In the genomic region with DNA sequence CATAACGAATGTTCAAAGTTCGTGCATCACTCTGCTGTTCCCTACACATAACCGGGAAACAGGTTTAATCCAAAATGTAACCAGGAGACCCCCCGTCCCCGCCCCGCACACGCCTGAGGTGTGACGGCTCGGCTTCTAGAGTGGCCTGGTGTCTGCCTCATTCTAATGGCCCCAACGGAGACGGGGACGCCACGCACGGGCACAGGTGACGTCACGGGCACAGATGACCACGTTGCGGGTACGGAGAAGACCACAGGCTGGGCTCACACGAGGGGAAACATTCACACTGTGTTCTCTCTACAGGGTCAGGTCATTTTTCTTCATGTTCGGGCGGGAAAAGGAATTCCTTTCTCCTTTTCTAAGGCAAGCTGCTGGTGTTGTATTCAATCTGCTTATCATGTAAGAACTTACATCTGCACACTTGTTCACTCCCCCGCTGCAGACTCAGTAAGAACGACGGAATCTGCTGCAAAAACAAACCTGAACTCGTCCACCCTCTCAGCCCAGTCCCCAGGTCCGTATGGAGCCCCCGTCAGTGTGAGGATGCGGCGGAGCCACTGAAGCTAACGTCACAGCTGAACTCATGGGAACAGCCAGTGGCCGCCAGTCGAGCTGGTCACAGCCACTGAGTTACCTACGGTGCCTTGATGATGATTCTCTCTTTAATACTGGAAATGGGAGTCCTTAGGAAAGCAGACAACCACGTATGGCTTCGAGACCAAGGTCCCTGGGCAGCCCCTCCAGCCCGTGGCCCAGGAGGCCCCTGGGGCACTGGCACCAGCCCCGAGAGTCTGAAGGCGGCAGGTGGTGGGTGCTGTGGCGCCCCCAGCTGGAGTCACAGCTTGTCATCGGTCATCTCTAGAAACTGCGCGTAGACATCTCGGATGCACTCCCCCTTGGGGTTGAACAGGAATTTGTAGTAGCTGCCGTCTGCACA, we compare ENCODE assay signal across 17 cellular contexts. TPM values are rescaled to one million over a fixed set of nuclear protein-coding genes. Genes with fewer than 3 reads are reported as not detected.
DNase-seq lines count a peak whose midpoint lies in the region; ATAC-seq, FAIRE-seq and TF ChIP-seq lines count a peak whose summit lies in the region.
"Had no signal": no experiment of that assay in that cellular context is flagged by ENCODE, and none has a peak within 500 bp of the region (broad histone marks: within the 10 kb centered on the region; RNA-seq: fewer than 3 reads in every experiment).

No MANE protein-coding gene starts in this region.

- POLR2A ChIA-PET in RWPE1 (lab: Yijun Ruan, JAX; ENCODE audit: low non-redundant PET) (no interaction called here), endothelial cell of umbilical vein (lab: Charles Lee) (no interaction called here)

- CTCF ChIA-PET in RWPE1 (lab: Yijun Ruan, JAX): no interaction called here
- CTCF ChIA-PET in endothelial cell of umbilical vein (lab: Charles Lee): no interaction called here

- H3K27me3 ChIP-seq in left ventricle myocardium inferior (ENCODE audit: low read depth) (no peaks in the 10 kb centered on the region), right atrium auricular region (no peaks in the 10 kb centered on the region), endothelial cell of umbilical vein (ENCODE audit: control insufficient read depth in 2 of 2, insufficient read depth in 2 of 2, low read length in 2 of 2) (no peaks in the 10 kb centered on the region)
- H3K27me3 ChIP-seq: ascending aorta, upper lobe of right lung had no signal

- H3K36me3 ChIP-seq in left ventricle myocardium inferior (peaks cover 58% of the 10 kb centered on the region), right atrium auricular region (peaks cover 55% of the 10 kb centered on the region), endothelial cell of umbilical vein (ENCODE audit: control insufficient read depth in 2 of 2, extremely low read depth in 1 of 2, insufficient read depth in 2 of 2, low read length in 2 of 2) (peaks cover 15 to 39% of the 10 kb centered on the region in 2 experiments)

- no peaks in the 10 kb centered on the region for H3K9me3 Mint-ChIP-seq in type B pancreatic cell
- H3K9me3 Mint-ChIP-seq in natural killer cell: no peaks in the 10 kb centered on the region
- H3K9me3 Mint-ChIP-seq: activated CD4-positive, alpha-beta T cell treated with anti-CD3 and anti-CD28 coated beads, Interleukin-2, amount 10 ng/mL, durations not matched to agents 7 days and 5 days; T-cell had no signal

- H3K9ac ChIP-seq in endothelial cell of umbilical vein (replicated peaks; ENCODE audit: extremely low read depth, insufficient read depth, low read length): no peak overlapping the region

- H3K9me1 ChIP-seq in endothelial cell of umbilical vein (replicated peaks; ENCODE audit: control insufficient read depth, extremely low read depth, insufficient read depth, low read length): no peaks in the 10 kb centered on the region

- dilution Hi-C loops in endothelial cell of umbilical vein (cut with MboI; ENCODE audit: extremely low pct_ligation_motif_present, low sequenced_read_pairs): no loop called here

- no peak for FAIRE-seq in endothelial cell of umbilical vein (lab: Jason Lieb, UNC)

- no peak for DNase-seq in left ventricle myocardium inferior
- DNase-seq in right atrium auricular region (ENCODE audit: low spot score): no peak
- DNase-seq in RWPE1 (ENCODE audit: low spot score): no peak
- no peak for DNase-seq in endothelial cell of umbilical vein (ENCODE audit: low read depth, low spot score)
- DNase-seq in type B pancreatic cell (ENCODE audit: extremely low spot score, unreplicated experiment): no peak
- no peak for DNase-seq in NCI-H187 (lab: John Stamatoyannopoulos, UW)
- DNase-seq in natural killer cell: no peak
- DNase-seq: activated CD4-positive, alpha-beta T cell treated with anti-CD3 and anti-CD28 coated beads, Interleukin-2, amount 10 ng/mL, durations not matched to agents 7 days and 5 days; effector memory CD4-positive, alpha-beta T cell; kidney glomerular epithelial cell; NCI-H2171; OCI-M1; stimulated activated CD4-positive, alpha-beta T cell treated with anti-CD3 and anti-CD28 coated beads, Interleukin-2, amount 100 ng/mL, for 24 hours; T-cell; upper lobe of right lung had no signal

- H3K27ac Mint-ChIP-seq in type B pancreatic cell (no peak overlapping the region), natural killer cell (peak overlapping the region in 1 of 2 donors; percentile 36)
- H3K27ac Mint-ChIP-seq: activated CD4-positive, alpha-beta T cell treated with anti-CD3 and anti-CD28 coated beads, Interleukin-2, amount 10 ng/mL, durations not matched to agents 7 days and 5 days; T-cell had no signal

- H3K4me3 Mint-ChIP-seq in type B pancreatic cell (no peak overlapping the region), natural killer cell (no peak overlapping the region)
- H3K4me3 Mint-ChIP-seq: activated CD4-positive, alpha-beta T cell treated with anti-CD3 and anti-CD28 coated beads, Interleukin-2, amount 10 ng/mL, durations not matched to agents 7 days and 5 days; T-cell had no signal

- no peak overlapping the region for H2AFZ ChIP-seq in endothelial cell of umbilical vein (ENCODE audit: low read depth, low read length)

- TF ChIP-seq CTCF in left ventricle myocardium inferior (IDR thresholded peaks at IDR 0.05; ENCODE audit: borderline replicate concordance) (peak; percentile 10), right atrium auricular region (IDR thresholded peaks at IDR 0.05) (no peak), RWPE1 (conservative IDR thresholded peaks at IDR 0.05; ENCODE audit: low read depth) (0 out of 2 replicates have a peak, but pooled peaks have one; percentile 9), endothelial cell of umbilical vein (IDR thresholded peaks at IDR 0.05; ENCODE audit: extremely low read depth in 1 of 2, insufficient read depth in 1 of 2, low read depth in 1 of 2, low read length in 2 of 2) (no peak), type B pancreatic cell (conservative IDR thresholded peaks at IDR 0.05) (peak; percentile 26), natural killer cell (IDR thresholded peaks at IDR 0.05) (no peak)

- H3K79me2 ChIP-seq in endothelial cell of umbilical vein (ENCODE audit: control insufficient read depth, insufficient read depth, low read length): no peaks in the 10 kb centered on the region

- no peak for TF ChIP-seq POLR2A in endothelial cell of umbilical vein (IDR thresholded peaks at IDR 0.05; ENCODE audit: low read depth, low read length)

- no peak overlapping the region for H3K4me2 ChIP-seq in endothelial cell of umbilical vein (ENCODE audit: insufficient read depth, low read length)

- BruUV-seq in endothelial cell of umbilical vein (replicated peaks; lab: Mats Ljungman, UMichigan): TSS peak; percentile 58

- peaks cover 25% of the 10 kb centered on the region for H3K36me3 Mint-ChIP-seq in type B pancreatic cell
- peaks cover 6% of the 10 kb centered on the region for H3K36me3 Mint-ChIP-seq in natural killer cell

- H3K4me3 ChIP-seq in left ventricle myocardium inferior (no peak overlapping the region), right atrium auricular region (no peak overlapping the region), endothelial cell of umbilical vein (replicated peaks in 1 of 3; ENCODE audit: insufficient read depth in 1 of 3, low read depth in 1 of 3, low read length in 3 of 3) (no peak overlapping the region)
- H3K4me3 ChIP-seq: ascending aorta, upper lobe of right lung had no signal

- intact Hi-C loops in left ventricle myocardium inferior (cut with micrococcal nuclease) (no loop called here), endothelial cell of umbilical vein (cut with micrococcal nuclease) (no loop called here), natural killer cell (cut with micrococcal nuclease) (no loop called here)

- no peaks in the 10 kb centered on the region for H3K9me3 ChIP-seq in left ventricle myocardium inferior (replicated peaks)
- H3K9me3 ChIP-seq in right atrium auricular region: no peaks in the 10 kb centered on the region
- H3K9me3 ChIP-seq in endothelial cell of umbilical vein (replicated peaks; ENCODE audit: control insufficient read depth, insufficient read depth, low read length): no peaks in the 10 kb centered on the region
- H3K9me3 ChIP-seq: ascending aorta, upper lobe of right lung had no signal

- ATAC-seq in GM21528 (IDR thresholded peaks at IDR 0.05; ENCODE audit: low FRiP score, unreplicated experiment) (no peak), natural killer cell (no peak)
- ATAC-seq: T-cell, upper lobe of right lung had no signal

- H3K27me3 Mint-ChIP-seq in type B pancreatic cell: no peaks in the 10 kb centered on the region
- H3K27me3 Mint-ChIP-seq in natural killer cell (ENCODE audit: low read depth in 2 of 2): no peaks in the 10 kb centered on the region
- H3K27me3 Mint-ChIP-seq: activated CD4-positive, alpha-beta T cell treated with anti-CD3 and anti-CD28 coated beads, Interleukin-2, amount 10 ng/mL, durations not matched to agents 7 days and 5 days; T-cell had no signal

- no peaks in the 10 kb centered on the region for H4K20me1 ChIP-seq in endothelial cell of umbilical vein (replicated peaks; ENCODE audit: control insufficient read depth, extremely low read depth, insufficient read depth, low read length)

- H3K4me1 Mint-ChIP-seq in type B pancreatic cell (ENCODE audit: unreplicated experiment): peaks cover 9% of the 10 kb centered on the region
- no peaks in the 10 kb centered on the region for H3K4me1 Mint-ChIP-seq in natural killer cell
- H3K4me1 Mint-ChIP-seq: activated CD4-positive, alpha-beta T cell treated with anti-CD3 and anti-CD28 coated beads, Interleukin-2, amount 10 ng/mL, durations not matched to agents 7 days and 5 days; T-cell had no signal

- H3K4me1 ChIP-seq in left ventricle myocardium inferior (peaks cover 26% of the 10 kb centered on the region), right atrium auricular region (peaks cover 0 to 8% of the 10 kb centered on the region in 2 donors), endothelial cell of umbilical vein (ENCODE audit: control insufficient read depth, extremely low read depth, insufficient read depth, low read length) (no peaks in the 10 kb centered on the region)
- H3K4me1 ChIP-seq: ascending aorta had no signal

- no peak overlapping the region for H3K27ac ChIP-seq in left ventricle myocardium inferior (replicated peaks)
- no peak overlapping the region for H3K27ac ChIP-seq in right atrium auricular region
- no peak overlapping the region for H3K27ac ChIP-seq in RWPE1
- H3K27ac ChIP-seq in endothelial cell of umbilical vein (ENCODE audit: insufficient read depth, low read depth, low read length): no peak overlapping the region
- H3K27ac ChIP-seq: ascending aorta, upper lobe of right lung had no signal

RNA-seq across cellular contexts. Expression of gene WDR45B, which starts 32.9 kb away (rescaled TPM):
- total RNA-seq in left ventricle myocardium inferior: 41.4 TPM
- total RNA-seq in right atrium auricular region: 10 to 100 TPM; 41.2 to 46.4 TPM
- 62.0 and 63.8 TPM in 2 replicates for total RNA-seq in endothelial cell of umbilical vein
- polyA plus RNA-seq in endothelial cell of umbilical vein: 73.4 and 76.7 TPM in 2 replicates
- polyA plus RNA-seq in endothelial cell of umbilical vein (2011; cell fraction: cytosol; rRNA removed): 90.2 and 99.6 TPM in 2 replicates
- polyA plus RNA-seq in endothelial cell of umbilical vein (2011; cell fraction: nucleus; rRNA removed): 151 and 173 TPM in 2 replicates
- 64.7 and 69.7 TPM in 2 replicates for polyA plus RNA-seq in endothelial cell of umbilical vein (2012)
- polyA minus RNA-seq in endothelial cell of umbilical vein: 63.9 and 68.5 TPM in 2 replicates
- polyA minus RNA-seq in endothelial cell of umbilical vein (2011; cell fraction: cytosol; rRNA and poly(A)+ RNA removed): 44.0 TPM
- 36.2 and 46.2 TPM in 2 replicates for polyA minus RNA-seq in endothelial cell of umbilical vein (2011; cell fraction: nucleus; rRNA and poly(A)+ RNA removed)
- 74.0 and 100 TPM in 2 replicates for total RNA-seq in type B pancreatic cell (ENCODE audit: low replicate concordance)
- total RNA-seq in natural killer cell: 100 to 1,000 TPM in 1 of 3 donors, 10 to 100 TPM in 2; 81.8 to 112 (median 94.6) TPM

Comparison
In these comparisons a context has a peak if more than half of its experiments do, and no peak if none do; other contexts are left out.
1. CTCF ChIP-seq: peak in left ventricle myocardium inferior (single experiment), RWPE1 (single experiment) and type B pancreatic cell (single experiment); none in right atrium auricular region (0 of 2), endothelial cell of umbilical vein (0 of 2) and natural killer cell (single experiment).